ENCODE assay signal across 8 cellular contexts in genomic region chr10:30186371-30186875, GRCh38.
DNase-seq lines count a peak whose midpoint lies in the region; ATAC-seq lines count a peak whose summit lies in the region.

No MANE protein-coding gene starts in this region.

- peak; percentile 84 for ATAC-seq in GM19438 (IDR thresholded peaks at IDR 0.05; ENCODE audit: low read depth, unreplicated experiment)
- peak; percentile 50 for ATAC-seq in left ventricle myocardium superior
- ATAC-seq in activated CD4-positive, alpha-beta T cell treated with anti-CD3 and anti-CD28 coated beads for 36 hours: no peak

- in situ Hi-C loops in SK-MEL-5 (cut with HindIII; ENCODE audit: low pct_unique_long_range_greater_than_20kb, low sequenced_read_pairs): no loop called here

- POLR2A ChIA-PET in activated CD4-positive, alpha-beta T cell treated with anti-CD3 and anti-CD28 coated beads for 36 hours (lab: Charles Lee): no interaction called here

- H3K4me1 ChIP-seq in subcutaneous abdominal adipose tissue (ENCODE audit: control insufficient read depth in 5 of 5, insufficient read depth in 5 of 5, low read length in 5 of 5): peaks cover 2 to 69% (median 16%) of the 10 kb centered on the region in 5 donors

- CTCF ChIA-PET in activated CD4-positive, alpha-beta T cell treated with anti-CD3 and anti-CD28 coated beads for 36 hours (lab: Charles Lee): interaction anchor here (1.7 kb wide), 1 partner anchor 9 kb away, joined by 5 read pairs; no protein-coding TSS in a partner anchor

- H3K27me3 Mint-ChIP-seq in activated CD4-positive, alpha-beta T cell treated with anti-CD3 and anti-CD28 coated beads for 36 hours: no peaks in the 10 kb centered on the region

- peak overlapping the region in 4 of 5 donors; percentile 8 to 42 (median 38) for H3K4me3 ChIP-seq in subcutaneous abdominal adipose tissue (ENCODE audit: low read depth in 1 of 5, low read length in 5 of 5)

- no peaks in the 10 kb centered on the region for H3K4me1 Mint-ChIP-seq in activated CD4-positive, alpha-beta T cell treated with anti-CD3 and anti-CD28 coated beads for 36 hours

- H3K9me3 ChIP-seq in subcutaneous abdominal adipose tissue (ENCODE audit: control insufficient read depth in 5 of 5, low read length in 5 of 5): no peaks in the 10 kb centered on the region

- intact Hi-C loops in left ventricle myocardium superior (cut with micrococcal nuclease) (no loop called here), head of caudate nucleus (cut with DNase I) (no loop called here)
- intact Hi-C loops in activated CD4-positive, alpha-beta T cell treated with anti-CD3 and anti-CD28 coated beads for 36 hours (cut with DNase I, micrococcal nuclease): no loop called here

- peaks cover 0 to 4% (median 0%) of the 10 kb centered on the region in 5 donors for H3K27me3 ChIP-seq in subcutaneous abdominal adipose tissue (ENCODE audit: control insufficient read depth in 5 of 5, insufficient read depth in 4 of 5, low read length in 5 of 5)

- no peaks in the 10 kb centered on the region for H3K36me3 Mint-ChIP-seq in activated CD4-positive, alpha-beta T cell treated with anti-CD3 and anti-CD28 coated beads for 36 hours (ENCODE audit: low read depth)

- H3K9ac ChIP-seq in subcutaneous abdominal adipose tissue (ENCODE audit: low read length in 5 of 5): peak overlapping the region in 3 of 5 donors; percentile 19 to 66 (median 42)

- no peaks in the 10 kb centered on the region for H3K9me3 Mint-ChIP-seq in activated CD4-positive, alpha-beta T cell treated with anti-CD3 and anti-CD28 coated beads for 36 hours (ENCODE audit: low read depth)

- peak; percentile 15 for DNase-seq in SK-MEL-5 (ENCODE audit: low read depth, low spot score)
- DNase-seq in left ventricle myocardium superior: no peak
- DNase-seq in head of caudate nucleus: no peak
- DNase-seq in NCI-H1105 (lab: John Stamatoyannopoulos, UW): no peak
- no peak for DNase-seq in activated CD4-positive, alpha-beta T cell treated with anti-CD3 and anti-CD28 coated beads for 36 hours
- DNase-seq in SK-N-DZ (ENCODE audit: low spot score): no peak

- H3K27ac ChIP-seq in subcutaneous abdominal adipose tissue (ENCODE audit: low read depth, low read length): peak overlapping the region; percentile 78

- no peaks in the 10 kb centered on the region for H3K36me3 ChIP-seq in subcutaneous abdominal adipose tissue (ENCODE audit: control insufficient read depth in 5 of 5, insufficient read depth in 5 of 5, low read length in 5 of 5)

- H3K4me3 Mint-ChIP-seq in activated CD4-positive, alpha-beta T cell treated with anti-CD3 and anti-CD28 coated beads for 36 hours: no peak overlapping the region

- no peak overlapping the region for H3K27ac Mint-ChIP-seq in activated CD4-positive, alpha-beta T cell treated with anti-CD3 and anti-CD28 coated beads for 36 hours
